Comparison of ENCODE assay signal across 20 cellular contexts in genomic region chr16:2843526-2843925, GRCh38. TPM values are rescaled to one million over a fixed set of nuclear protein-coding genes. Genes with fewer than 3 reads are reported as not detected.
DNase-seq lines count a peak whose midpoint lies in the region; ATAC-seq, FAIRE-seq and TF ChIP-seq lines count a peak whose summit lies in the region.
"Had no signal": no experiment of that assay in that cellular context is flagged by ENCODE, and none has a peak within 500 bp of the region (broad histone marks: within the 10 kb centered on the region; RNA-seq: fewer than 3 reads in every experiment).

No MANE protein-coding gene starts in this region.

- no peak overlapping the region for H3K4me3 ChIP-seq in A549
- no peak overlapping the region for H3K4me3 ChIP-seq in CD8-positive, alpha-beta memory T cell (ENCODE audit: low read length)
- H3K4me3 ChIP-seq in endodermal cell (ENCODE audit: low read length), result no peak overlapping the region
- no peak overlapping the region for H3K4me3 ChIP-seq in effector memory CD4-positive, alpha-beta T cell (ENCODE audit: insufficient read depth, low read depth, low read length, poor library complexity, severe bottlenecking)
- H3K4me3 ChIP-seq in esophagus squamous epithelium, result no peak overlapping the region

- 68% methylated on average over 4 of the region's 8 CpGs for WGBS in A549 (ENCODE audit: missing lambda C conversion rate)
- WGBS in endodermal cell (ENCODE audit: insufficient coverage in 1 of 2, insufficient read length in 1 of 2), 2 experiments, result 91% methylated on average over 7 to 8 of the region's 8 CpGs
- 82 to 90% methylated on average over 2 to 7 of the region's 8 CpGs for WGBS in esophagus squamous epithelium, 2 donors

- no peak for FAIRE-seq in A549 (lab: Jason Lieb, UNC)
- FAIRE-seq: H1 had no signal

- peaks cover 1% of the 10 kb centered on the region for H3K27me3 Mint-ChIP-seq in activated CD4-positive, alpha-beta T cell treated with anti-CD3 and anti-CD28 coated beads, Interleukin-2, amount 10 ng/mL, durations not matched to agents 7 days and 5 days
- peaks cover 0 to 1% of the 10 kb centered on the region in 2 donors for H3K27me3 Mint-ChIP-seq in CD8-positive, alpha-beta memory T cell
- peaks cover 8% of the 10 kb centered on the region for H3K27me3 Mint-ChIP-seq in endodermal cell (ENCODE audit: insufficient read depth)

- no peak for DNase-seq in activated CD4-positive, alpha-beta T cell treated with anti-CD3 and anti-CD28 coated beads, Interleukin-2, amount 10 ng/mL, durations not matched to agents 7 days and 5 days
- DNase-seq in activated CD4-positive, alpha-beta T cell treated with anti-CD3 and anti-CD28 coated beads for 1 hour, result no peak
- DNase-seq in A549 (ENCODE audit: low read depth in 1 of 2, low spot score in 1 of 2), result no peak
- DNase-seq in CD8-positive, alpha-beta memory T cell, result no peak
- DNase-seq in endodermal cell, result peak; percentile 43
- DNase-seq in effector memory CD4-positive, alpha-beta T cell, result no peak
- DNase-seq in esophagus squamous epithelium (lab: John Stamatoyannopoulos, UW), result no peak
- DNase-seq: 8988T, BE2C, DMS79 treated with DMSO at 0.1 percent for 48 hours, MM.1S, NCI-H1092, NCI-H146, NCI-H2029 treated with DMSO at 0.1 percent for 48 hours, NCI-H2171, NCI-H526, PC-3 had no signal

- H3K36me3 ChIP-seq in CD8-positive, alpha-beta memory T cell (ENCODE audit: insufficient read depth, low read length), result no peaks in the 10 kb centered on the region
- H3K36me3 ChIP-seq in endodermal cell (ENCODE audit: control insufficient read depth, insufficient read depth, low read length), result no peaks in the 10 kb centered on the region
- H3K36me3 ChIP-seq in effector memory CD4-positive, alpha-beta T cell (ENCODE audit: control insufficient read depth, insufficient read depth, low read length), result no peaks in the 10 kb centered on the region
- no peaks in the 10 kb centered on the region for H3K36me3 ChIP-seq in esophagus squamous epithelium
- H3K36me3 ChIP-seq: BE2C had no signal

- H3K4me3 Mint-ChIP-seq in activated CD4-positive, alpha-beta T cell treated with anti-CD3 and anti-CD28 coated beads, Interleukin-2, amount 10 ng/mL, durations not matched to agents 7 days and 5 days, result no peak overlapping the region
- peak overlapping the region in 2 of 7 donors; percentile 14 to 29 for H3K4me3 Mint-ChIP-seq in CD8-positive, alpha-beta memory T cell
- no peak overlapping the region for H3K4me3 Mint-ChIP-seq in endodermal cell

- POLR2A ChIA-PET in activated CD4-positive, alpha-beta T cell treated with anti-CD3 and anti-CD28 coated beads, Interleukin-2, amount 10 ng/mL, durations not matched to agents 7 days and 5 days (lab: Charles Lee), result no interaction called here
- POLR2A ChIA-PET in A549 (lab: Yijun Ruan, JAX), result no interaction called here
- POLR2A ChIA-PET in CD8-positive, alpha-beta memory T cell (lab: Charles Lee), result no interaction called here

- H3K27me3 ChIP-seq in CD8-positive, alpha-beta memory T cell (ENCODE audit: insufficient read depth, low read length, poor library complexity, severe bottlenecking), result no peaks in the 10 kb centered on the region
- H3K27me3 ChIP-seq in endodermal cell (ENCODE audit: control insufficient read depth, insufficient read depth, low read length, poor library complexity, severe bottlenecking) (no peaks in the 10 kb centered on the region), esophagus squamous epithelium (peaks cover 0 to 25% (median 0%) of the 10 kb centered on the region in 4 donors)
- H3K27me3 ChIP-seq in effector memory CD4-positive, alpha-beta T cell (replicated peaks; ENCODE audit: control insufficient read depth, insufficient read depth, low read length, poor library complexity, severe bottlenecking), result no peaks in the 10 kb centered on the region
- H3K27me3 ChIP-seq: BE2C had no signal

- H3K27ac Mint-ChIP-seq in activated CD4-positive, alpha-beta T cell treated with anti-CD3 and anti-CD28 coated beads, Interleukin-2, amount 10 ng/mL, durations not matched to agents 7 days and 5 days, result peak overlapping the region; percentile 26
- peak overlapping the region in 7 of 8 donors; percentile 26 to 98 (median 61) for H3K27ac Mint-ChIP-seq in CD8-positive, alpha-beta memory T cell
- H3K27ac Mint-ChIP-seq in endodermal cell, result no peak overlapping the region

- TF ChIP-seq RAD21 in A549 (conservative IDR thresholded peaks at IDR 0.05 in 1 of 2, IDR thresholded peaks at IDR 0.05 in 1 of 2), result no peak

- intact Hi-C loops in esophagus squamous epithelium (cut with DNase I), result no loop called here

- H3K36me3 Mint-ChIP-seq in activated CD4-positive, alpha-beta T cell treated with anti-CD3 and anti-CD28 coated beads, Interleukin-2, amount 10 ng/mL, durations not matched to agents 7 days and 5 days (ENCODE audit: low read depth), result no peaks in the 10 kb centered on the region
- H3K36me3 Mint-ChIP-seq in CD8-positive, alpha-beta memory T cell, result no peaks in the 10 kb centered on the region
- H3K36me3 Mint-ChIP-seq in endodermal cell (ENCODE audit: low read depth), result no peaks in the 10 kb centered on the region

- no peak overlapping the region for H3K4me2 ChIP-seq in A549

- TF ChIP-seq EP300 in A549 (IDR thresholded peaks at IDR 0.05), result no peak

- no peak for ATAC-seq in A549
- ATAC-seq in GM18868 (IDR thresholded peaks at IDR 0.05; ENCODE audit: unreplicated experiment), result no peak
- ATAC-seq: PC-3 had no signal

- peak overlapping the region; percentile 28 to 68; a peak in 4 of 6 replicates for H3K27ac ChIP-seq in A549
- H3K27ac ChIP-seq in CD8-positive, alpha-beta memory T cell (ENCODE audit: low read depth, low read length), result no peak overlapping the region
- no peak overlapping the region for H3K27ac ChIP-seq in endodermal cell (ENCODE audit: low read depth, low read length)
- H3K27ac ChIP-seq in effector memory CD4-positive, alpha-beta T cell (ENCODE audit: insufficient read depth, low read length, poor library complexity, severe bottlenecking), result no peak overlapping the region
- no peak overlapping the region for H3K27ac ChIP-seq in esophagus squamous epithelium

- no peak overlapping the region for H3K9ac ChIP-seq in endodermal cell (ENCODE audit: extremely low read depth, low read length, poor library complexity, severe bottlenecking)

- TF ChIP-seq POLR2A in A549 (IDR thresholded peaks at IDR 0.05; ENCODE audit: low read length) (no peak), esophagus squamous epithelium (IDR thresholded peaks at IDR 0.05) (no peak)

- H3K4me1 Mint-ChIP-seq in activated CD4-positive, alpha-beta T cell treated with anti-CD3 and anti-CD28 coated beads, Interleukin-2, amount 10 ng/mL, durations not matched to agents 7 days and 5 days, result peaks cover 19% of the 10 kb centered on the region
- H3K4me1 Mint-ChIP-seq in CD8-positive, alpha-beta memory T cell, result peaks cover 60 to 72% (median 62%) of the 10 kb centered on the region in 3 donors
- peaks cover 16% of the 10 kb centered on the region for H3K4me1 Mint-ChIP-seq in endodermal cell

- no peak for TF ChIP-seq CTCF in A549 (IDR thresholded peaks at IDR 0.05)
- TF ChIP-seq CTCF in endodermal cell (conservative IDR thresholded peaks at IDR 0.05), result no peak
- no peak for TF ChIP-seq CTCF in esophagus squamous epithelium (IDR thresholded peaks at IDR 0.05)

- CTCF ChIA-PET in activated CD4-positive, alpha-beta T cell treated with anti-CD3 and anti-CD28 coated beads, Interleukin-2, amount 10 ng/mL, durations not matched to agents 7 days and 5 days (lab: Charles Lee), result interaction anchor here (0.5 to 2.3 kb wide), 5 partner anchors 10 to 941 kb away, joined by 3 to 14 read pairs (median 6); no protein-coding TSS in a partner anchor
- CTCF ChIA-PET in A549 (lab: Yijun Ruan, JAX), result interaction anchor here (1.3 to 5.1 kb wide), 7 partner anchors 11 to 83 kb away, joined by 3 to 55 read pairs (median 7); no protein-coding TSS in a partner anchor
- CTCF ChIA-PET in CD8-positive, alpha-beta memory T cell (lab: Charles Lee), result interaction anchor here (4.7 kb wide), 1 partner anchor 25 kb away, joined by 18 read pairs; no protein-coding TSS in a partner anchor

- H3K9me3 Mint-ChIP-seq in activated CD4-positive, alpha-beta T cell treated with anti-CD3 and anti-CD28 coated beads, Interleukin-2, amount 10 ng/mL, durations not matched to agents 7 days and 5 days, result no peaks in the 10 kb centered on the region
- H3K9me3 Mint-ChIP-seq in CD8-positive, alpha-beta memory T cell, result no peaks in the 10 kb centered on the region
- H3K9me3 Mint-ChIP-seq in endodermal cell, result peaks cover 12% of the 10 kb centered on the region

- H3K4me1 ChIP-seq in A549 (peaks cover 38% of the 10 kb centered on the region), endodermal cell (ENCODE audit: control insufficient read depth, insufficient read depth, low read length) (peaks cover 5% of the 10 kb centered on the region), esophagus squamous epithelium (peaks cover 0 to 12% (median 9%) of the 10 kb centered on the region in 3 donors)
- H3K4me1 ChIP-seq in CD8-positive, alpha-beta memory T cell (ENCODE audit: insufficient read depth, low read length), result peaks cover 42% of the 10 kb centered on the region
- H3K4me1 ChIP-seq in effector memory CD4-positive, alpha-beta T cell (ENCODE audit: control insufficient read depth, insufficient read depth, low read length, poor library complexity, severe bottlenecking), result peaks cover 27% of the 10 kb centered on the region
- H3K4me1 ChIP-seq: BE2C had no signal

- H3K9me3 ChIP-seq in A549, result no peaks in the 10 kb centered on the region
- H3K9me3 ChIP-seq in CD8-positive, alpha-beta memory T cell (ENCODE audit: low read length), result no peaks in the 10 kb centered on the region
- peaks cover 8% of the 10 kb centered on the region for H3K9me3 ChIP-seq in endodermal cell (ENCODE audit: control insufficient read depth, low read length)
- no peaks in the 10 kb centered on the region for H3K9me3 ChIP-seq in effector memory CD4-positive, alpha-beta T cell (ENCODE audit: control insufficient read depth, low read length)
- H3K9me3 ChIP-seq in esophagus squamous epithelium, result no peaks in the 10 kb centered on the region

RNA-seq across cellular contexts. Expression of gene ZG16B, which starts 13.4 kb away (rescaled TPM):
- 1 to 10 TPM; 2.3 to 3.1 TPM for total RNA-seq in activated CD4-positive, alpha-beta T cell treated with anti-CD3 and anti-CD28 coated beads, Interleukin-2, amount 10 ng/mL, durations not matched to agents 7 days and 5 days
- polyA plus RNA-seq in A549 (2011; rRNA removed) (0.85 and 0.86 TPM in 2 replicates), A549 (2017; fragmentation: RNase III; extraction: RNeasy Plus Mini Kit Qiagen cat#74134 plus additional on column Dnase treatment) (0.40 to 0.59 TPM (median 0.54 TPM) in 3 replicates)
- polyA plus RNA-seq in A549 (2012; cell fraction: cytosol; rRNA removed), result 0.48 and 0.51 TPM in 2 replicates
- 0.60 and 1.3 TPM in 2 replicates for polyA plus RNA-seq in A549 (2012; cell fraction: nucleus; rRNA removed)
- 0.54 and 0.58 TPM in 2 replicates for polyA minus RNA-seq in A549 (2011; rRNA and poly(A)+ RNA removed)
- total RNA-seq in CD8-positive, alpha-beta memory T cell, result under 1 TPM; 0.29 to 0.74 TPM
- polyA plus RNA-seq in CD8-positive, alpha-beta memory T cell, result not detected
- total RNA-seq in endodermal cell (not detected), esophagus squamous epithelium (10 to 100 TPM in 1 of 4 donors, under 1 TPM in 2, not detected in 1; 0.34 to 38.5 (median 0.44) TPM)
- not detected for polyA plus RNA-seq in endodermal cell (2013, experiment 1 of 2)
- polyA plus RNA-seq in endodermal cell (2013, experiment 2 of 2), result not detected
- total RNA-seq: H1, LHCN-M2 had no signal

RNA-seq across cellular contexts. Expression of gene PRSS22, which starts 14.4 kb away (rescaled TPM):
- total RNA-seq in activated CD4-positive, alpha-beta T cell treated with anti-CD3 and anti-CD28 coated beads, Interleukin-2, amount 10 ng/mL, durations not matched to agents 7 days and 5 days, result not detected
- polyA plus RNA-seq in A549 (2011; rRNA removed) (not detected in 2 replicates), A549 (2017; fragmentation: RNase III; extraction: RNeasy Plus Mini Kit Qiagen cat#74134 plus additional on column Dnase treatment) (0.10 to 0.33 TPM in 2 of 3 replicates, not detected in the other)
- polyA plus RNA-seq in A549 (2012; cell fraction: cytosol; rRNA removed), result 0.08 and 0.12 TPM in 2 replicates
- 0.18 and 0.45 TPM in 2 replicates for polyA plus RNA-seq in A549 (2012; cell fraction: nucleus; rRNA removed)
- not detected in 2 replicates for polyA minus RNA-seq in A549 (2011; rRNA and poly(A)+ RNA removed)
- total RNA-seq in CD8-positive, alpha-beta memory T cell, result not detected
- not detected for polyA plus RNA-seq in CD8-positive, alpha-beta memory T cell
- total RNA-seq in endodermal cell (1 to 10 TPM; 5.0 to 6.2 TPM), esophagus squamous epithelium (100 to 1,000 TPM in 2 of 4 donors, 10 to 100 TPM in 2; 36.6 to 149 (median 113) TPM)
- polyA plus RNA-seq in endodermal cell (2013, experiment 1 of 2), result 0.57 TPM
- not detected for polyA plus RNA-seq in endodermal cell (2013, experiment 2 of 2)
- total RNA-seq: LHCN-M2 had no signal

RNA-seq across cellular contexts. Expression of gene PRSS21, which starts 26.5 kb away (rescaled TPM):
- total RNA-seq in activated CD4-positive, alpha-beta T cell treated with anti-CD3 and anti-CD28 coated beads, Interleukin-2, amount 10 ng/mL, durations not matched to agents 7 days and 5 days, result under 1 TPM; 0.27 to 0.67 TPM
- polyA plus RNA-seq in A549 (2011; rRNA removed), result 0.16 and 0.23 TPM in 2 replicates
- 0.44 and 0.60 TPM in 2 replicates for polyA plus RNA-seq in A549 (2012; cell fraction: cytosol; rRNA removed)
- polyA plus RNA-seq in A549 (2012; cell fraction: nucleus; rRNA removed), result 1.3 and 2.2 TPM in 2 replicates
- polyA plus RNA-seq in A549 (2017; fragmentation: RNase III; extraction: RNeasy Plus Mini Kit Qiagen cat#74134 plus additional on column Dnase treatment), result 0.08 to 0.12 TPM in 2 of 3 replicates, not detected in the other
- polyA minus RNA-seq in A549 (2011; rRNA and poly(A)+ RNA removed), result not detected in 2 replicates
- 1 to 10 TPM; 8.8 to 9.2 TPM for total RNA-seq in CD8-positive, alpha-beta memory T cell
- polyA plus RNA-seq in CD8-positive, alpha-beta memory T cell, result 13.6 TPM
- total RNA-seq in endodermal cell, result not detected
- polyA plus RNA-seq in endodermal cell (2013, experiment 1 of 2), result not detected
- polyA plus RNA-seq in endodermal cell (2013, experiment 2 of 2), result not detected
- total RNA-seq in esophagus squamous epithelium, result 1 to 10 TPM in 1 of 4 donors, not detected in 3; 1.5 TPM
- total RNA-seq: LHCN-M2, PC-3 had no signal

RNA-seq across cellular contexts. Expression of gene FLYWCH2, which starts 39.5 kb away (rescaled TPM):
- total RNA-seq in activated CD4-positive, alpha-beta T cell treated with anti-CD3 and anti-CD28 coated beads, Interleukin-2, amount 10 ng/mL, durations not matched to agents 7 days and 5 days, result 10 to 100 TPM; 16.8 to 21.0 TPM
- polyA plus RNA-seq in A549 (2011; rRNA removed) (22.7 and 23.2 TPM in 2 replicates), A549 (2017; fragmentation: RNase III; extraction: RNeasy Plus Mini Kit Qiagen cat#74134 plus additional on column Dnase treatment) (40.1 to 42.1 TPM (median 41.2 TPM) in 3 replicates)
- polyA plus RNA-seq in A549 (2012; cell fraction: cytosol; rRNA removed), result 67.8 and 89.3 TPM in 2 replicates
- 52.7 and 59.0 TPM in 2 replicates for polyA plus RNA-seq in A549 (2012; cell fraction: nucleus; rRNA removed)
- polyA minus RNA-seq in A549 (2011; rRNA and poly(A)+ RNA removed), result 6.4 and 7.4 TPM in 2 replicates
- total RNA-seq in CD8-positive, alpha-beta memory T cell, result 10 to 100 TPM; 24.7 to 27.2 TPM
- polyA plus RNA-seq in CD8-positive, alpha-beta memory T cell, result 24.0 TPM
- total RNA-seq in endodermal cell (10 to 100 TPM; 30.9 to 35.5 TPM), esophagus squamous epithelium (10 to 100 TPM; 18.9 to 47.9 (median 39.5) TPM)
- polyA plus RNA-seq in endodermal cell (2013, experiment 1 of 2), result 17.2 TPM
- polyA plus RNA-seq in endodermal cell (2013, experiment 2 of 2), result 16.3 TPM

RNA-seq across cellular contexts. Expression of gene PRSS41, which starts 45.3 kb away (rescaled TPM):
- not detected for total RNA-seq in activated CD4-positive, alpha-beta T cell treated with anti-CD3 and anti-CD28 coated beads, Interleukin-2, amount 10 ng/mL, durations not matched to agents 7 days and 5 days
- not detected in 2 replicates for polyA plus RNA-seq in A549 (2011; rRNA removed)
- not detected in 2 replicates for polyA plus RNA-seq in A549 (2012; cell fraction: cytosol; rRNA removed)
- polyA plus RNA-seq in A549 (2012; cell fraction: nucleus; rRNA removed), result not detected in 2 replicates
- not detected in 3 replicates for polyA plus RNA-seq in A549 (2017; fragmentation: RNase III; extraction: RNeasy Plus Mini Kit Qiagen cat#74134 plus additional on column Dnase treatment)
- polyA minus RNA-seq in A549 (2011; rRNA and poly(A)+ RNA removed), result not detected in 2 replicates
- not detected for total RNA-seq in CD8-positive, alpha-beta memory T cell
- not detected for polyA plus RNA-seq in CD8-positive, alpha-beta memory T cell
- total RNA-seq in endodermal cell, result not detected
- polyA plus RNA-seq in endodermal cell (2013, experiment 1 of 2), result not detected
- polyA plus RNA-seq in endodermal cell (2013, experiment 2 of 2), result not detected
- not detected for total RNA-seq in esophagus squamous epithelium
- total RNA-seq: H1, LHCN-M2, PC-3 had no signal
- polyA plus RNA-seq: H1 had no signal

Comparison
In these comparisons a context has a peak if more than half of its experiments do, and no peak if none do; other contexts are left out.
1. H3K27ac ChIP-seq: peak in A549 (2 of 2); none in CD8-positive, alpha-beta memory T cell (single experiment), endodermal cell (single experiment), effector memory CD4-positive, alpha-beta T cell (single experiment) and esophagus squamous epithelium (0 of 4).
2. RNA of gene PRSS22, which starts 14.4 kb away (total RNA-seq): 36.6 to 149 TPM in esophagus squamous epithelium and 5.0 to 6.2 TPM in endodermal cell; not detected in activated CD4-positive, alpha-beta T cell treated with anti-CD3 and anti-CD28 coated beads, Interleukin-2, amount 10 ng/mL, durations not matched to agents 7 days and 5 days and not detected in CD8-positive, alpha-beta memory T cell; every median in the first group is over 4 times any median in the second.